19 cellular contexts compared by ENCODE assay signal in genomic region chr16:50573947-50574751, GRCh38. TPM values are rescaled to one million over a fixed set of nuclear protein-coding genes. Genes with fewer than 3 reads are reported as not detected.
DNase-seq lines count a peak whose midpoint lies in the region; ATAC-seq, FAIRE-seq and TF ChIP-seq lines count a peak whose summit lies in the region.
"Had no signal": no experiment of that assay in that cellular context is flagged by ENCODE, and none has a peak within 500 bp of the region (broad histone marks: within the 10 kb centered on the region; RNA-seq: fewer than 3 reads in every experiment).

No MANE protein-coding gene starts in this region.

- no peaks in the 10 kb centered on the region for H3K36me3 ChIP-seq in kidney (ENCODE audit: control insufficient read depth in 1 of 2, insufficient read depth in 2 of 2, low read length in 2 of 2)
- H3K36me3 ChIP-seq in prostate gland = no peaks in the 10 kb centered on the region
- no peaks in the 10 kb centered on the region for H3K36me3 ChIP-seq in uterus
- H3K36me3 ChIP-seq: thyroid gland had no signal

- no peaks in the 10 kb centered on the region for H3K27me3 ChIP-seq in prostate gland (replicated peaks; ENCODE audit: insufficient read depth)
- no peaks in the 10 kb centered on the region for H3K27me3 ChIP-seq in uterus
- H3K27me3 ChIP-seq: thyroid gland had no signal

- H3K4me1 Mint-ChIP-seq in activated naive CD4-positive, alpha-beta T cell treated with anti-CD3 and anti-CD28 coated beads, Interleukin-2, amount 50 U/mL, for 24 hours = peaks cover 19% of the 10 kb centered on the region

- no peak for DNase-seq in activated naive CD4-positive, alpha-beta T cell treated with Interleukin-2 at 50 U/mL for 16 hours
- peak; percentile 88 for DNase-seq in kidney
- DNase-seq in prostate gland (ENCODE audit: low spot score) = no peak
- peak; percentile 43 to 56 for DNase-seq in uterus
- DNase-seq in GM13976 (ENCODE audit: low spot score) = no peak
- DNase-seq in GM03348 (ENCODE audit: low spot score) = no peak
- DNase-seq: activated CD4-positive, alpha-beta T cell treated with anti-CD3 and anti-CD28 coated beads for 36 hours; activated T-cell treated with anti-CD3 and anti-CD28 coated beads for 4 hours; cortex of kidney; mammary epithelial cell; NCI-H2029 treated with DMSO at 0.1 percent for 48 hours; NCI-H82; thyroid gland had no signal

- H3K27ac ChIP-seq in kidney (ENCODE audit: low read depth in 2 of 2, low read length in 2 of 2) (no peak overlapping the region), prostate gland (peak overlapping the region; percentile 40 to 56), uterus (peak overlapping the region; percentile 81 to 86)
- H3K27ac ChIP-seq: 22Rv1 had no signal

- H3K9me3 Mint-ChIP-seq in activated naive CD4-positive, alpha-beta T cell treated with anti-CD3 and anti-CD28 coated beads, Interleukin-2, amount 50 U/mL, for 24 hours = no peaks in the 10 kb centered on the region
- H3K9me3 Mint-ChIP-seq: T-helper 1 cell treated with Interleukin-12 subunit alpha and Interleukin-12 subunit beta and Interleukin-4 antibody, amounts not matched to agents 30 μg/mL and 1 μg/mL, for 36 hours had no signal

- 33% methylated on average over 14 of the region's 14 CpGs for WGBS in prostate gland

- peak overlapping the region; percentile 84 for H3K27ac Mint-ChIP-seq in activated naive CD4-positive, alpha-beta T cell treated with anti-CD3 and anti-CD28 coated beads, Interleukin-2, amount 50 U/mL, for 24 hours
- H3K27ac Mint-ChIP-seq: activated CD4-positive, alpha-beta T cell treated with anti-CD3 and anti-CD28 coated beads for 36 hours; T-helper 1 cell treated with Interleukin-12 subunit alpha and Interleukin-12 subunit beta and Interleukin-4 antibody, amounts not matched to agents 30 μg/mL and 1 μg/mL, for 36 hours had no signal

- no peak for ATAC-seq in HG03342 (IDR thresholded peaks at IDR 0.05; ENCODE audit: unreplicated experiment)
- ATAC-seq: activated CD4-positive, alpha-beta T cell treated with anti-CD3 and anti-CD28 coated beads for 36 hours; esophagus mucosa had no signal

- intact Hi-C loops in kidney (cut with DNase I) (no loop called here), prostate gland (cut with DNase I) (no loop called here), uterus (cut with DNase I; ENCODE audit: low total_unique reads) (no loop called here)

- no peak for FAIRE-seq in kidney (lab: Jason Lieb, UNC)
- FAIRE-seq: GM12892 had no signal

- no peaks in the 10 kb centered on the region for H3K4me1 ChIP-seq in kidney (ENCODE audit: control insufficient read depth in 1 of 2, insufficient read depth in 1 of 2, low read depth in 1 of 2, low read length in 2 of 2)
- no peaks in the 10 kb centered on the region for H3K4me1 ChIP-seq in prostate gland (replicated peaks)
- peaks cover 0 to 19% of the 10 kb centered on the region in 2 donors for H3K4me1 ChIP-seq in uterus

- H3K4me3 Mint-ChIP-seq in activated naive CD4-positive, alpha-beta T cell treated with anti-CD3 and anti-CD28 coated beads, Interleukin-2, amount 50 U/mL, for 24 hours = no peak overlapping the region
- H3K4me3 Mint-ChIP-seq: activated CD4-positive, alpha-beta T cell treated with anti-CD3 and anti-CD28 coated beads for 36 hours; T-helper 1 cell treated with Interleukin-12 subunit alpha and Interleukin-12 subunit beta and Interleukin-4 antibody, amounts not matched to agents 30 μg/mL and 1 μg/mL, for 36 hours had no signal

- no peak for TF ChIP-seq POLR2A in prostate gland (IDR thresholded peaks at IDR 0.05)
- TF ChIP-seq POLR2A in uterus (IDR thresholded peaks at IDR 0.05) = no peak

- TF ChIP-seq CTCF in kidney (IDR thresholded peaks at IDR 0.05; ENCODE audit: borderline replicate concordance, extremely low read depth, insufficient read depth) (no peak), prostate gland (IDR thresholded peaks at IDR 0.05) (no peak), uterus (IDR thresholded peaks at IDR 0.05) (no peak), GM13976 (IDR thresholded peaks at IDR 0.05; ENCODE audit: borderline replicate concordance, control extremely low read depth, extremely low read depth, insufficient read depth, missing control alignments) (no peak)

- in situ Hi-C loops in GM13976 (cut with MboI; ENCODE audit: low sequenced_read_pairs, unreplicated experiment) = no loop called here

- H3K9ac ChIP-seq in kidney (ENCODE audit: low read length in 2 of 2) = no peak overlapping the region

- H3K4me3 ChIP-seq in kidney (ENCODE audit: low read length in 2 of 2) (no peak overlapping the region), prostate gland (no peak overlapping the region), uterus (no peak overlapping the region)
- H3K4me3 ChIP-seq: thyroid gland had no signal

- no peaks in the 10 kb centered on the region for H3K9me3 ChIP-seq in kidney (ENCODE audit: control insufficient read depth in 1 of 2, low read length in 2 of 2)
- no peaks in the 10 kb centered on the region for H3K9me3 ChIP-seq in prostate gland
- no peaks in the 10 kb centered on the region for H3K9me3 ChIP-seq in uterus
- H3K9me3 ChIP-seq: thyroid gland had no signal

- H3K36me3 Mint-ChIP-seq in activated naive CD4-positive, alpha-beta T cell treated with anti-CD3 and anti-CD28 coated beads, Interleukin-2, amount 50 U/mL, for 24 hours = peaks cover 9% of the 10 kb centered on the region

- H3K27me3 Mint-ChIP-seq in activated naive CD4-positive, alpha-beta T cell treated with anti-CD3 and anti-CD28 coated beads, Interleukin-2, amount 50 U/mL, for 24 hours = no peaks in the 10 kb centered on the region
- H3K27me3 Mint-ChIP-seq: activated CD4-positive, alpha-beta T cell treated with anti-CD3 and anti-CD28 coated beads for 36 hours had no signal

RNA-seq across cellular contexts. Expression of gene NKD1, which starts 26.0 kb away (rescaled TPM):
- total RNA-seq in kidney (9.9 TPM), prostate gland (10 to 100 TPM in 1 of 2 donors, 1 to 10 TPM in 1; 7.0 to 13.8 TPM), uterus (10 to 100 TPM in 2 of 4 donors, 1 to 10 TPM in 2; 3.5 to 48.1 (median 8.9) TPM)
- 1.1 TPM for polyA plus RNA-seq in kidney (ENCODE audit: insufficient read depth, low read depth, low replicate concordance)

Comparison
In these comparisons a context has a peak if more than half of its experiments do, and no peak if none do; other contexts are left out.
1. DNase-seq: peak in kidney (single experiment) and uterus (2 of 2); none in activated naive CD4-positive, alpha-beta T cell treated with Interleukin-2 at 50 U/mL for 16 hours (single experiment), prostate gland (single experiment), GM13976 (single experiment) and GM03348 (single experiment).
2. H3K27ac ChIP-seq: peak in prostate gland (2 of 2) and uterus (2 of 2); none in kidney (0 of 2).